Comparison of ENCODE assay signal across 9 cellular contexts in genomic region chrX:147875866-147876596, GRCh38. TPM values are rescaled to one million over a fixed set of nuclear protein-coding genes. Genes with fewer than 3 reads are reported as not detected.
DNase-seq lines count a peak whose midpoint lies in the region; ATAC-seq and TF ChIP-seq lines count a peak whose summit lies in the region.
"Had no signal": no experiment of that assay in that cellular context is flagged by ENCODE, and none has a peak within 500 bp of the region (broad histone marks: within the 10 kb centered on the region; RNA-seq: fewer than 3 reads in every experiment).

No MANE protein-coding gene starts in this region.

- H3K27me3 ChIP-seq in body of pancreas (no peaks in the 10 kb centered on the region), MG63 (no peaks in the 10 kb centered on the region)

- no peaks in the 10 kb centered on the region for H3K4me1 ChIP-seq in body of pancreas

- H3K36me3 ChIP-seq in body of pancreas (replicated peaks in 1 of 2; ENCODE audit: insufficient read depth in 1 of 2, low read depth in 2 of 2) (no peaks in the 10 kb centered on the region), MG63 (no peaks in the 10 kb centered on the region)

- TF ChIP-seq POLR2A in body of pancreas (IDR thresholded peaks at IDR 0.05): no peak

- H3K27ac Mint-ChIP-seq in natural killer cell treated with Interleukin-12 subunit alpha and Interleukin-12 subunit beta and Interleukin-15 and Interleukin-18, amount 100 ng/mL, for 72 hours: peak overlapping the region in 1 of 2 donors; percentile 35

- DNase-seq in NAMALWA (ENCODE audit: low spot score) (peak; percentile 64), body of pancreas (no peak), MG63 (no peak), midbrain (lab: John Stamatoyannopoulos, UW) (no peak)
- DNase-seq in natural killer cell treated with Interleukin-12 subunit alpha and Interleukin-12 subunit beta and Interleukin-15 and Interleukin-18, amount 100 ng/mL, for 72 hours (ENCODE audit: low spot score): no peak
- DNase-seq: NCI-H2029 treated with DMSO at 0.1 percent for 48 hours; stimulated activated CD4-positive, alpha-beta T cell treated with anti-CD3 and anti-CD28 coated beads, Interleukin-2, amount 100 ng/mL, for 24 hours had no signal

- H3K9me3 Mint-ChIP-seq in natural killer cell treated with Interleukin-12 subunit alpha and Interleukin-12 subunit beta and Interleukin-15 and Interleukin-18, amount 100 ng/mL, for 72 hours: peaks cover 7% of the 10 kb centered on the region

- H3K36me3 Mint-ChIP-seq in natural killer cell treated with Interleukin-12 subunit alpha and Interleukin-12 subunit beta and Interleukin-15 and Interleukin-18, amount 100 ng/mL, for 72 hours: peaks cover 9% of the 10 kb centered on the region

- peaks cover 2 to 11% of the 10 kb centered on the region in 2 donors for H3K27me3 Mint-ChIP-seq in natural killer cell treated with Interleukin-12 subunit alpha and Interleukin-12 subunit beta and Interleukin-15 and Interleukin-18, amount 100 ng/mL, for 72 hours

- H3K4me3 Mint-ChIP-seq in natural killer cell treated with Interleukin-12 subunit alpha and Interleukin-12 subunit beta and Interleukin-15 and Interleukin-18, amount 100 ng/mL, for 72 hours: peak overlapping the region; percentile 15

- H3K9me3 ChIP-seq in body of pancreas (no peaks in the 10 kb centered on the region), MG63 (no peaks in the 10 kb centered on the region)

- no peak overlapping the region for H3K27ac ChIP-seq in body of pancreas

- intact Hi-C loops in body of pancreas (cut with DNase I): no loop called here

- WGBS in body of pancreas, 2 donors: 60 to 62% methylated on average over 7 of the region's 7 CpGs

- peak; percentile 99 for ATAC-seq in GM19395 (IDR thresholded peaks at IDR 0.05; ENCODE audit: unreplicated experiment)
- ATAC-seq in HG02938 (IDR thresholded peaks at IDR 0.05; ENCODE audit: unreplicated experiment): peak; percentile 99
- ATAC-seq in natural killer cell treated with Interleukin-12 subunit alpha and Interleukin-12 subunit beta and Interleukin-15 and Interleukin-18, amount 100 ng/mL, for 72 hours: no peak
- ATAC-seq in body of pancreas: no peak

- peaks cover 9 to 11% of the 10 kb centered on the region in 2 donors for H3K4me1 Mint-ChIP-seq in natural killer cell treated with Interleukin-12 subunit alpha and Interleukin-12 subunit beta and Interleukin-15 and Interleukin-18, amount 100 ng/mL, for 72 hours (ENCODE audit: low read depth in 2 of 2)

- no peak overlapping the region for H3K4me3 ChIP-seq in body of pancreas
- H3K4me3 ChIP-seq in MG63: no peak overlapping the region

- TF ChIP-seq CTCF in body of pancreas (IDR thresholded peaks at IDR 0.05): no peak

RNA-seq across cellular contexts. Expression of gene FMR1, which starts 35.7 kb away (rescaled TPM):
- total RNA-seq in natural killer cell treated with Interleukin-12 subunit alpha and Interleukin-12 subunit beta and Interleukin-15 and Interleukin-18, amount 100 ng/mL, for 72 hours: 10 to 100 TPM; 51.5 to 59.7 TPM
- total RNA-seq in body of pancreas: 10 to 100 TPM; 19.1 to 24.4 TPM
- 20.3 and 42.7 TPM in 2 replicates for total RNA-seq in MG63 (2014; rRNA removed; shearing (Covaris generic); ENCODE audit: low replicate concordance)

Comparison
In these comparisons a context has a peak if more than half of its experiments do, and no peak if none do; other contexts are left out.
1. ATAC-seq: peak in GM19395 (single experiment) and HG02938 (single experiment); none in natural killer cell treated with Interleukin-12 subunit alpha and Interleukin-12 subunit beta and Interleukin-15 and Interleukin-18, amount 100 ng/mL, for 72 hours (0 of 2) and body of pancreas (single experiment).